8 cellular contexts compared by ENCODE assay signal in the genomic region with DNA sequence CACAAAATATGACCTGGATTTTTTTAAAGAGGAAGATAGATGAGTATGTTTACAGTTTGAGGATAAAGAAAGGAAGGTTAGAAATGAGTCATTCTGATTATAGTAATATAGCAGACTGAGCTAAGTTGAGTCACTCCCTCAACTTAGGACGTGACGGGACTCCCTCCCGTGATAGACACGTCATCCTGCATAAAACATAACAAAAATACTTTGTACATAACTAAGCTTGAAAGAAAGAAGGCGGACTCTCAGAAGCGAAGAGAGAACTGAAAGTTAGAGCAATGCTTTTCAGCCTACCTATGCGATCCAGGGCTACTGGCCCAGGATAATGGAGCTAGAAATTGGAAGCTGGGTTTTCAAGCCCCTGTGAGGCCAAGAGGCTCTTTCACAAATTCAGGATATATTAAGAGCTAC. TPM values are rescaled to one million over a fixed set of nuclear protein-coding genes. Genes with fewer than 3 reads are reported as not detected.
A peak's percentile ranks its signal among the peaks of the same experiment; 100 is the strongest.
DNase-seq lines count a peak whose midpoint lies in the region; ATAC-seq and TF ChIP-seq lines count a peak whose summit lies in the region.

No MANE protein-coding gene starts in this region.

- DNase-seq in adipocyte (ENCODE audit: low read depth) (peak; percentile 93), myocyte (ENCODE audit: low read depth) (peak; percentile 79), NCI-H2107 treated with DMSO at 0.1 percent for 48 hours (lab: John Stamatoyannopoulos, UW; ENCODE audit: unreplicated experiment) (no peak), spleen (no peak), NCI-H526 (lab: John Stamatoyannopoulos, UW) (no peak)

- H3K4me2 ChIP-seq in OCI-LY1 (ENCODE audit: low read length): peak overlapping the region; percentile 23; the same call in 1 of the 2 replicates

- ATAC-seq in GM18505 (IDR thresholded peaks at IDR 0.05; ENCODE audit: unreplicated experiment): peak; percentile 92
- ATAC-seq in HG02623 (IDR thresholded peaks at IDR 0.05; ENCODE audit: unreplicated experiment): peak; percentile 83

- TF ChIP-seq POLR2A in GM18505 (IDR thresholded peaks at IDR 0.05; ENCODE audit: borderline replicate concordance, extremely low read depth, insufficient read depth, insufficient read length): no peak
- TF ChIP-seq POLR2A in spleen (IDR thresholded peaks at IDR 0.05): no peak

- TF ChIP-seq CTCF in OCI-LY1 (IDR thresholded peaks at IDR 0.05; ENCODE audit: low read length) (no peak), spleen (IDR thresholded peaks at IDR 0.05 in 8 of 11, conservative IDR thresholded peaks at IDR 0.05 in 3 of 11) (no peak)

- H3K9ac ChIP-seq in OCI-LY1 (ENCODE audit: low read length): no peak overlapping the region
- H3K9ac ChIP-seq in adipocyte (ENCODE audit: low read length): peak overlapping the region; percentile 49

- H4K20me1 ChIP-seq in OCI-LY1 (ENCODE audit: insufficient read depth, low read length): no peaks in the 10 kb centered on the region

- H3K36me3 ChIP-seq in OCI-LY1 (ENCODE audit: insufficient read depth, low read length): no peaks in the 10 kb centered on the region
- no peaks in the 10 kb centered on the region for H3K36me3 ChIP-seq in adipocyte (ENCODE audit: control insufficient read depth, insufficient read depth, low read length, severe bottlenecking)
- no peaks in the 10 kb centered on the region for H3K36me3 ChIP-seq in spleen

- H3K27me3 ChIP-seq in OCI-LY1 (ENCODE audit: insufficient read depth, low read length) (no peaks in the 10 kb centered on the region; the same call in 1 of the 2 replicates), adipocyte (replicated peaks; ENCODE audit: control insufficient read depth, insufficient read depth, low read length) (no peaks in the 10 kb centered on the region), spleen (replicated peaks in 1 of 7) (peaks cover 0 to 14% (median 0%) of the 10 kb centered on the region in 7 donors)

- no peak overlapping the region for H3K4me3 ChIP-seq in OCI-LY1 (ENCODE audit: low read depth, low read length, poor library complexity, severe bottlenecking)
- H3K4me3 ChIP-seq in adipocyte (ENCODE audit: low read length): peak overlapping the region; percentile 63
- H3K4me3 ChIP-seq in spleen: no peak overlapping the region

- no peaks in the 10 kb centered on the region for H3F3A ChIP-seq in OCI-LY1 (ENCODE audit: insufficient read depth, low read length)

- WGBS in spleen, 5 donors: 44 to 63% (median 51%) methylated on average over 7 of the region's 7 CpGs

- H3K9me3 ChIP-seq in OCI-LY1 (ENCODE audit: low read length) (no peaks in the 10 kb centered on the region), adipocyte (ENCODE audit: control insufficient read depth, low read length) (no peaks in the 10 kb centered on the region), spleen (no peaks in the 10 kb centered on the region)

- H3K79me2 ChIP-seq in OCI-LY1 (ENCODE audit: insufficient read depth, low read length): no peaks in the 10 kb centered on the region

- no peak overlapping the region for H3K27ac ChIP-seq in OCI-LY1 (ENCODE audit: low read depth, low read length, poor library complexity, severe bottlenecking)
- H3K27ac ChIP-seq in spleen: no peak overlapping the region

- peaks cover 4% of the 10 kb centered on the region for H3K4me1 ChIP-seq in OCI-LY1 (ENCODE audit: insufficient read depth, low read length, severe bottlenecking)
- peaks cover 10% of the 10 kb centered on the region for H3K4me1 ChIP-seq in adipocyte (ENCODE audit: control insufficient read depth, insufficient read depth, low read length)
- no peaks in the 10 kb centered on the region for H3K4me1 ChIP-seq in spleen

- no peaks in the 10 kb centered on the region for H3K9me2 ChIP-seq in OCI-LY1 (ENCODE audit: low read depth, low read length)

- no peak overlapping the region for H2AFZ ChIP-seq in OCI-LY1 (ENCODE audit: low read length)

- intact Hi-C loops in spleen (cut with DNase I; ENCODE audit: low total_unique reads): loop anchor here (5.0 kb wide), 1 partner anchor 442 kb away; no protein-coding TSS in a partner anchor

RNA-seq across cellular contexts. Expression of a gene that starts 53.0 kb away (rescaled TPM):
- total RNA-seq in myocyte: 52.2 and 112 TPM in 2 replicates
- polyA plus RNA-seq in myocyte (2012): 29.0 TPM
- total RNA-seq in spleen: 10 to 100 TPM; 18.6 to 30.3 (median 20.1) TPM
- polyA plus RNA-seq in spleen: 1 to 10 TPM; 5.3 to 9.7 (median 8.4) TPM

Comparison
In these comparisons a context has a peak if more than half of its experiments do, and no peak if none do; other contexts are left out.
1. DNase-seq: peak in adipocyte (single experiment) and myocyte (single experiment); none in NCI-H2107 treated with DMSO at 0.1 percent for 48 hours (single experiment), spleen (single experiment) and NCI-H526 (0 of 2).